In genomic region chr1:2258122-2258812, GRCh38 we compare ENCODE assay signal across 11 cellular contexts. TPM values are rescaled to one million over a fixed set of nuclear protein-coding genes. Genes with fewer than 3 reads are reported as not detected.
DNase-seq lines count a peak whose midpoint lies in the region; ATAC-seq and TF ChIP-seq lines count a peak whose summit lies in the region.
"Had no signal": no experiment of that assay in that cellular context is flagged by ENCODE, and none has a peak within 500 bp of the region (broad histone marks: within the 10 kb centered on the region; RNA-seq: fewer than 3 reads in every experiment).

No MANE protein-coding gene starts in this region.

- peaks cover 23% of the 10 kb centered on the region for H3K9me3 ChIP-seq in CD8-positive, alpha-beta memory T cell (ENCODE audit: low read length)
- peaks cover 6% of the 10 kb centered on the region for H3K9me3 ChIP-seq in RWPE2 (ENCODE audit: severe bottlenecking)
- H3K9me3 ChIP-seq: right lobe of liver had no signal

- CTCF ChIA-PET in CD8-positive, alpha-beta memory T cell (lab: Charles Lee): interaction anchor here (0.9 to 1.2 kb wide), 2 partner anchors 28 to 63 kb away, joined by 3 read pairs; partner anchors contain the start of gene FAAP20

- no peaks in the 10 kb centered on the region for H3K27me3 ChIP-seq in CD8-positive, alpha-beta memory T cell (ENCODE audit: insufficient read depth, low read length, poor library complexity, severe bottlenecking)
- H3K27me3 ChIP-seq in RWPE2 (ENCODE audit: insufficient read depth, poor library complexity, severe bottlenecking): no peaks in the 10 kb centered on the region
- H3K27me3 ChIP-seq: right lobe of liver had no signal

- peaks cover 0 to 9% (median 6%) of the 10 kb centered on the region in 5 donors for H3K9me3 Mint-ChIP-seq in CD8-positive, alpha-beta memory T cell
- peaks cover 4% of the 10 kb centered on the region for H3K9me3 Mint-ChIP-seq in nephron progenitor cell

- TF ChIP-seq CTCF in RWPE2 (IDR thresholded peaks at IDR 0.05; ENCODE audit: poor library complexity, severe bottlenecking): no peak
- TF ChIP-seq CTCF in nephron progenitor cell (IDR thresholded peaks at IDR 0.05): no peak

- peaks cover 0 to 20% (median 0%) of the 10 kb centered on the region in 3 donors for H3K36me3 Mint-ChIP-seq in CD8-positive, alpha-beta memory T cell
- H3K36me3 Mint-ChIP-seq in nephron progenitor cell (ENCODE audit: low read depth): peaks cover 30% of the 10 kb centered on the region

- H3K27me3 Mint-ChIP-seq in CD8-positive, alpha-beta memory T cell: peaks cover 0 to 2% of the 10 kb centered on the region in 2 donors
- H3K27me3 Mint-ChIP-seq in nephron progenitor cell (ENCODE audit: low read depth, poor library complexity): no peaks in the 10 kb centered on the region

- H3K4me3 ChIP-seq in CD8-positive, alpha-beta memory T cell (ENCODE audit: low read length): no peak overlapping the region
- no peak overlapping the region for H3K4me3 ChIP-seq in RWPE2 (ENCODE audit: severe bottlenecking)
- H3K4me3 ChIP-seq: right lobe of liver had no signal

- ATAC-seq in RWPE2 (ENCODE audit: low read depth) (no peak), HG03139 (IDR thresholded peaks at IDR 0.05; ENCODE audit: unreplicated experiment) (no peak), HG03196 (IDR thresholded peaks at IDR 0.05; ENCODE audit: unreplicated experiment) (no peak)

- peaks cover 67% of the 10 kb centered on the region for H3K4me1 ChIP-seq in CD8-positive, alpha-beta memory T cell (ENCODE audit: insufficient read depth, low read length)
- H3K4me1 ChIP-seq in RWPE2 (ENCODE audit: insufficient read depth, poor library complexity, severe bottlenecking): peaks cover 8% of the 10 kb centered on the region

- DNase-seq in CD8-positive, alpha-beta memory T cell: no peak
- DNase-seq in RWPE2 (ENCODE audit: low spot score): no peak
- DNase-seq in dermis microvascular lymphatic vessel endothelial cell (ENCODE audit: low read depth in 2 of 2): peak; percentile 53 to 74
- DNase-seq in nephron progenitor cell: no peak
- no peak for DNase-seq in NCI-H2171 (lab: John Stamatoyannopoulos, UW)
- DNase-seq in stimulated activated naive CD4-positive, alpha-beta T cell treated with Interleukin-2 at 50 U/mL for 16 hours (lab: John Stamatoyannopoulos, UW): no peak
- DNase-seq: DMS79, foreskin fibroblast, right lobe of liver had no signal

- H3K27ac Mint-ChIP-seq in CD8-positive, alpha-beta memory T cell: peak overlapping the region in 3 of 8 donors; percentile 74 to 98 (median 97)
- peak overlapping the region; percentile 93 for H3K27ac Mint-ChIP-seq in nephron progenitor cell

- no peak overlapping the region for H3K27ac ChIP-seq in CD8-positive, alpha-beta memory T cell (ENCODE audit: low read depth, low read length)
- peak overlapping the region; percentile 2 for H3K27ac ChIP-seq in RWPE2 (ENCODE audit: poor library complexity, severe bottlenecking)
- H3K27ac ChIP-seq: right lobe of liver had no signal

- H3K36me3 ChIP-seq in CD8-positive, alpha-beta memory T cell (ENCODE audit: insufficient read depth, low read length): peaks cover 4% of the 10 kb centered on the region
- peaks cover 7% of the 10 kb centered on the region; the same call in 1 of the 2 replicates for H3K36me3 ChIP-seq in RWPE2 (ENCODE audit: low read depth)
- H3K36me3 ChIP-seq: right lobe of liver had no signal

- H3K4me1 Mint-ChIP-seq in CD8-positive, alpha-beta memory T cell: peaks cover 42 to 57% (median 43%) of the 10 kb centered on the region in 3 donors
- peaks cover 43% of the 10 kb centered on the region for H3K4me1 Mint-ChIP-seq in nephron progenitor cell

- POLR2A ChIA-PET in CD8-positive, alpha-beta memory T cell (lab: Charles Lee): no interaction called here

- H3K4me3 Mint-ChIP-seq in CD8-positive, alpha-beta memory T cell: peak overlapping the region in 6 of 7 donors; percentile 51 to 90 (median 62)
- no peak overlapping the region for H3K4me3 Mint-ChIP-seq in nephron progenitor cell

RNA-seq across cellular contexts. Expression of gene SKI, which starts 30.1 kb away (rescaled TPM):
- 10 to 100 TPM; 35.9 to 38.4 TPM for total RNA-seq in CD8-positive, alpha-beta memory T cell
- polyA plus RNA-seq in CD8-positive, alpha-beta memory T cell: 0.94 TPM
- total RNA-seq in dermis microvascular lymphatic vessel endothelial cell: 12.7 and 23.1 TPM in 2 replicates

Comparison
In these comparisons a context has a peak if more than half of its experiments do, and no peak if none do; other contexts are left out.
1. DNase-seq: peak in dermis microvascular lymphatic vessel endothelial cell (2 of 2); none in CD8-positive, alpha-beta memory T cell (0 of 5), RWPE2 (single experiment), nephron progenitor cell (single experiment), NCI-H2171 (single experiment) and stimulated activated naive CD4-positive, alpha-beta T cell treated with Interleukin-2 at 50 U/mL for 16 hours (single experiment).